ENCODE assay signal across 24 cellular contexts in genomic region chr6:33174784-33175183, GRCh38.
"Had no signal": no experiment of that assay in that cellular context is flagged by ENCODE, and none has a peak within 500 bp of the region (broad histone marks: within the 10 kb centered on the region; RNA-seq: fewer than 3 reads in every experiment).

No MANE protein-coding gene starts in this region.

- H3K9me3 Mint-ChIP-seq: effector memory CD8-positive, alpha-beta T cell; immature natural killer cell; nephron; neural progenitor cell; stimulated activated memory B cell treated with anti-CD40 and anti-IgM and Interleukin-4, amounts not matched to agents 10 μg/mL and 1 μg/mL and 100 μg/mL, for 72 hours; type B pancreatic cell had no signal

- H3K4me3 Mint-ChIP-seq: effector memory CD8-positive, alpha-beta T cell; immature natural killer cell; nephron; neural progenitor cell; stimulated activated memory B cell treated with anti-CD40 and anti-IgM and Interleukin-4, amounts not matched to agents 10 μg/mL and 1 μg/mL and 100 μg/mL, for 72 hours; type B pancreatic cell had no signal

- H3K4me1 ChIP-seq: lower lobe of right lung, neural progenitor cell, prostate gland, right atrium auricular region, testis, tibial artery, uterus had no signal

- H3K27me3 ChIP-seq: neural progenitor cell, right atrium auricular region, testis, tibial artery, uterus had no signal

- H3K27ac Mint-ChIP-seq: effector memory CD8-positive, alpha-beta T cell; immature natural killer cell; neural progenitor cell; stimulated activated memory B cell treated with anti-CD40 and anti-IgM and Interleukin-4, amounts not matched to agents 10 μg/mL and 1 μg/mL and 100 μg/mL, for 72 hours; type B pancreatic cell had no signal

- ATAC-seq: effector memory CD8-positive, alpha-beta T cell; left colon; left ventricle myocardium superior; lower lobe of right lung; sciatic nerve; stimulated activated memory B cell treated with anti-CD40 and anti-IgM and Interleukin-4, amounts not matched to agents 10 μg/mL and 1 μg/mL and 100 μg/mL, for 72 hours; stimulated activated naive CD8-positive, alpha-beta T cell treated with anti-CD3 and anti-CD28 coated beads, Interleukin-15, Interleukin-2, amounts not matched to agents 100 U/mL and 50 U/mL, for 24 hours had no signal

- H3K27ac ChIP-seq: lower lobe of right lung, neural progenitor cell, parathyroid adenoma, prostate gland, right atrium auricular region, testis, tibial artery, uterus had no signal

- DNase-seq: cortex of kidney; effector memory CD8-positive, alpha-beta T cell; hypothalamus; immature natural killer cell; islet precursor cell; kidney glomerular epithelial cell; left colon; left ventricle myocardium superior; lower lobe of right lung; stimulated activated CD4-positive, alpha-beta T cell treated with anti-CD3 and anti-CD28 coated beads, Interleukin-4, amount 100 ng/mL, for 4 hours; stimulated activated naive CD8-positive, alpha-beta T cell treated with anti-CD3 and anti-CD28 coated beads, Interleukin-15, Interleukin-2, amounts not matched to agents 100 U/mL and 50 U/mL, for 24 hours; substantia nigra; testis; tibial artery; uterus had no signal

- H3K4me3 ChIP-seq: lower lobe of right lung, neural progenitor cell, prostate gland, right atrium auricular region, smooth muscle cell, testis, tibial artery, uterus had no signal

- H3K36me3 Mint-ChIP-seq: immature natural killer cell; neural progenitor cell; stimulated activated memory B cell treated with anti-CD40 and anti-IgM and Interleukin-4, amounts not matched to agents 10 μg/mL and 1 μg/mL and 100 μg/mL, for 72 hours; type B pancreatic cell had no signal

- H3K4me1 Mint-ChIP-seq: immature natural killer cell, nephron had no signal

- H3K36me3 ChIP-seq: lower lobe of right lung, neural progenitor cell, prostate gland, right atrium auricular region, tibial artery, uterus had no signal

- H3K9me3 ChIP-seq: lower lobe of right lung, prostate gland, right atrium auricular region, testis, tibial artery, uterus had no signal
